31 cellular contexts compared by ENCODE assay signal in the genomic region with DNA sequence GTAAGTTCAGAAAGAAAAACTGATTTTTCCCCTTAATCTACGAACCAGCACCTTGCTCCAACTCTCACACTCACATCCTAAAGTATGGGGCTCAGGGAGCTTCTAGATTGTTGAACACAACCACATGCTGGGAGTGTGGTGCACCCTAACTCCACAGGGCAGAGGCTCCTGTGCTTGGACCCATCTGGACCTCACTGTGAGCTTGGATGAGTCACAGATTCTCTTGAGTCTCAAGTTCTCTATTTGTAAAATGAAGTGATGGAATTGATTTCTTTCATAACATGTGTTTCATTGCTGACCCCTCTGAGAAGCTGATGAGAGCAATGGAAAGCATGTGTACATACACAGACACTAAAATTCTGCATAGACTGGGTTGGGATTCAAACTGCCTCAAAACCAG.
"Had no signal": no experiment of that assay in that cellular context is flagged by ENCODE, and none has a peak within 500 bp of the region (broad histone marks: within the 10 kb centered on the region; RNA-seq: fewer than 3 reads in every experiment).

No MANE protein-coding gene starts in this region.

- H3K27me3 ChIP-seq: adrenal gland, breast epithelium had no signal

- ATAC-seq: activated CD8-positive, alpha-beta T cell treated with anti-CD3 and anti-CD28 coated beads for 36 hours; activated naive CD4-positive, alpha-beta T cell treated with anti-CD3 and anti-CD28 coated beads, Interleukin-2, amount 50 U/mL, for 72 hours; activated T-cell treated with anti-CD3 and anti-CD28 coated beads, Interleukin-2, amount 50 U/mL, for 4 hours; activated T-cell treated with anti-CD3 and anti-CD28 coated beads, Interleukin-2, amount 50 U/mL, for 72 hours; activated T-helper 17 cell treated with anti-CD3 and anti-CD28 coated beads, Interleukin-2, amount 50 U/mL, for 72 hours had no signal

- H3K4me3 ChIP-seq: adrenal gland, breast epithelium had no signal

- H3K9me3 ChIP-seq: adrenal gland, breast epithelium had no signal

- DNase-seq: activated B cell treated with CpG ODN at 0.5 μM for 24 hours; activated CD4-positive, alpha-beta memory T cell treated with anti-CD3 and anti-CD28 coated beads for 36 hours; activated CD4-positive, alpha-beta T cell treated with anti-CD3 and anti-CD28 coated beads for 4 hours; activated CD4-positive, alpha-beta T cell treated with anti-CD3 and anti-CD28 coated beads, Interleukin-2, amount 10 ng/mL, durations not matched to agents 24 days and 14 days; activated CD4-positive, alpha-beta T cell treated with anti-CD3 and anti-CD28 coated beads, Interleukin-2, amount 50 U/mL, for 1 hour; activated CD4-positive, alpha-beta T cell treated with anti-CD3 and anti-CD28 coated beads, Interleukin-2, amount 50 U/mL, for 4 hours; activated CD4-positive, CD25-positive, alpha-beta regulatory T cell treated with anti-CD3 and anti-CD28 coated beads, Interleukin-2, amount 50 U/mL, for 72 hours; activated CD8-positive, alpha-beta memory T cell treated with anti-CD3 and anti-CD28 coated beads, Interleukin-2, amount 50 U/mL, for 4 hours; activated CD8-positive, alpha-beta T cell treated with anti-CD3 and anti-CD28 coated beads for 36 hours; activated effector memory CD4-positive, alpha-beta T cell treated with anti-CD3 and anti-CD28 coated beads, Interleukin-2, amount 50 U/mL, for 16 hours; activated gamma-delta T cell treated with Interleukin-2 at 50 U/mL for 16 hours; activated naive CD4-positive, alpha-beta T cell; activated naive CD4-positive, alpha-beta T cell treated with anti-CD3 and anti-CD28 coated beads for 36 hours; activated naive CD4-positive, alpha-beta T cell treated with anti-CD3 and anti-CD28 coated beads, Interleukin-2, amount 50 U/mL, for 16 hours; activated naive CD8-positive, alpha-beta T cell treated with anti-CD3 and anti-CD28 coated beads for 36 hours; activated T-cell treated with anti-CD3 and anti-CD28 coated beads for 4 hours; activated T-cell treated with anti-CD3 and anti-CD28 coated beads, Interleukin-2, amount 50 U/mL, for 1 hour; activated T-cell treated with anti-CD3 and anti-CD28 coated beads, Interleukin-2, amount 50 U/mL, for 4 hours; activated T-cell treated with anti-CD3 and anti-CD28 coated beads, Interleukin-2, amount 50 U/mL, for 72 hours; adrenal gland; amniotic stem cell; aorta; central memory CD4-positive, alpha-beta T cell; T-helper 1 cell; T-helper 2 cell; T-helper 9 cell had no signal

- H3K4me1 ChIP-seq: adrenal gland, breast epithelium had no signal

- H3K27ac ChIP-seq: adrenal gland, breast epithelium, VCaP had no signal

- H3K36me3 ChIP-seq: adrenal gland, breast epithelium had no signal

- FAIRE-seq: astrocyte had no signal
